13 cellular contexts compared by ENCODE assay signal in the genomic region with DNA sequence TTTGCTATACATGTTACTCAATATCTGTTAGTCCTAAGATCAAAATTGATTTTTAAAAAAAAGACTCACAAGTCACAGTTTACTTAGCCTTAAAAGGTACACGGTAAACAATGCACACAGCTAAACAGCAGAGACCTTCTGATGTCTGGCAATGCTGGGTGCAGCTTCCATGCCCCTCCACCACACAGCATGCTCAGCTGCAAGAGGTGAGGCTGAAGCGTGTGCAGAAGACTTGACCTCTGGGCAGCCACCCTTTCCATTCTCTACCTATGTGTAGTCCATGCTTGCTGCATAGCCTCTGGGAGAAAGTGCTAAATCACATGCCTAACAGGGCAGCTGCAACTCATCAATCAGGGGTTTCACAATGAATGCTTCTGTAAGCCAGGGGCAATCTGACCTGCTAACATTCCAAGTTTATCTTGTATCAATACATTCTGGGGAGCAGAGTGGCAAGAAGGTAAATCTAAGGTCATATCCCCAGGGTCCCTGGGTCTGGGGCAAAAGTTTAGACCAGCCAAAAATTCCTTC.
DNase-seq lines count a peak whose midpoint lies in the region; ATAC-seq and TF ChIP-seq lines count a peak whose summit lies in the region.
"Had no signal": no experiment of that assay in that cellular context is flagged by ENCODE, and none has a peak within 500 bp of the region (broad histone marks: within the 10 kb centered on the region; RNA-seq: fewer than 3 reads in every experiment).

No MANE protein-coding gene starts in this region.

- peaks cover 7% of the 10 kb centered on the region for H3K36me3 Mint-ChIP-seq in nephron progenitor cell (ENCODE audit: low read depth)

- in situ Hi-C loops in GM13976 (cut with MboI; ENCODE audit: low sequenced_read_pairs, unreplicated experiment): no loop called here

- no peaks in the 10 kb centered on the region for H3K9me3 ChIP-seq in adipocyte (ENCODE audit: control insufficient read depth, low read length)

- H3K27me3 ChIP-seq in adipocyte (replicated peaks; ENCODE audit: control insufficient read depth, insufficient read depth, low read length): no peaks in the 10 kb centered on the region

- peak overlapping the region; percentile 92 for H3K27ac Mint-ChIP-seq in nephron progenitor cell

- DNase-seq in adipocyte (ENCODE audit: low read depth): peak; percentile 47
- peak; percentile 44 for DNase-seq in nephron progenitor cell
- DNase-seq in GM13976 (ENCODE audit: low spot score): no peak
- no peak for DNase-seq in germinal center (ENCODE audit: low spot score)
- no peak for DNase-seq in KG1 (lab: John Stamatoyannopoulos, UW)
- DNase-seq: activated naive CD4-positive, alpha-beta T cell; GDM1; kidney glomerular epithelial cell; NCI-H2227 treated with DMSO at 0.1 percent for 48 hours had no signal

- ATAC-seq in GM18502 (IDR thresholded peaks at IDR 0.05; ENCODE audit: poor library complexity, unreplicated experiment): peak; percentile 56
- peak; percentile 53 for ATAC-seq in HG03095 (IDR thresholded peaks at IDR 0.05; ENCODE audit: unreplicated experiment)
- ATAC-seq in HG03442 (IDR thresholded peaks at IDR 0.05; ENCODE audit: unreplicated experiment): no peak
- ATAC-seq: sciatic nerve had no signal

- H3K4me3 ChIP-seq in adipocyte (ENCODE audit: low read length): no peak overlapping the region

- H3K4me3 Mint-ChIP-seq in nephron progenitor cell: peak overlapping the region; percentile 39

- TF ChIP-seq CTCF in nephron progenitor cell (IDR thresholded peaks at IDR 0.05) (no peak), GM13976 (IDR thresholded peaks at IDR 0.05; ENCODE audit: borderline replicate concordance, control extremely low read depth, extremely low read depth, insufficient read depth, missing control alignments) (no peak)

- H3K9me3 Mint-ChIP-seq in nephron progenitor cell: peaks cover 30% of the 10 kb centered on the region

- no peak overlapping the region for H3K9ac ChIP-seq in adipocyte (ENCODE audit: low read length)

- H3K36me3 ChIP-seq in adipocyte (ENCODE audit: control insufficient read depth, insufficient read depth, low read length, severe bottlenecking): no peaks in the 10 kb centered on the region

- H3K4me1 ChIP-seq in adipocyte (ENCODE audit: control insufficient read depth, insufficient read depth, low read length): peaks cover 3% of the 10 kb centered on the region

- H3K27me3 Mint-ChIP-seq in nephron progenitor cell (ENCODE audit: low read depth, poor library complexity): no peaks in the 10 kb centered on the region

- peaks cover 39% of the 10 kb centered on the region for H3K4me1 Mint-ChIP-seq in nephron progenitor cell

Comparison
In these comparisons a context has a peak if more than half of its experiments do, and no peak if none do; other contexts are left out.
1. DNase-seq: peak in adipocyte (single experiment) and nephron progenitor cell (single experiment); none in GM13976 (single experiment), germinal center (single experiment) and KG1 (single experiment).